In the genomic region with DNA sequence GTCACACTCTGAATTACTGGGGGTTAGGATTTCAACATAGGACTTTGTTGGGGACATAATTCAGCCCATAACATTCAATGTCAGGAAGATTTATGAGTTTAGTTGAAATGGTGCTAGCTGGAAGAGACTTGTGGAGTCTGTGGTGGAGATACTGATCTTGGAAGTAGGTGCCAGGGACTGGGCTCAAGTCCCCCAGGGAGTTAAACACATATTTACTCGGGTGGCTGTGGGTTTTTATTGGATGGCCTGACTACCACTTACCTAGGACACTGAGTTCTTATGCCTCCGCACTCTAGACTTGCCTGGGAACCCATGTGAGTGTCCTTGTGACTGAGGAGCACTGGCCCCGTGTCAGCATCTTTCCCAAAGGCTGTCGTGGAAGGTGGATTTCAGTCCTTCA, we compare ENCODE assay signal across 25 cellular contexts.
DNase-seq lines count a peak whose midpoint lies in the region; ATAC-seq, FAIRE-seq and TF ChIP-seq lines count a peak whose summit lies in the region.
"Had no signal": no experiment of that assay in that cellular context is flagged by ENCODE, and none has a peak within 500 bp of the region (broad histone marks: within the 10 kb centered on the region; RNA-seq: fewer than 3 reads in every experiment).

No MANE protein-coding gene starts in this region.

- intact Hi-C loops in PC-3 (cut with micrococcal nuclease) (no loop called here), HepG2 (cut with micrococcal nuclease; ENCODE audit: unreplicated experiment) (no loop called here)

- CTCF ChIA-PET in PC-3 (lab: Charles Lee) (no interaction called here), HepG2 (lab: Yijun Ruan, JAX; ENCODE audit: low intra/inter-chr PET ratio, low total read pairs) (no interaction called here)

- no peak for TF ChIP-seq POLR2A in suprapubic skin (IDR thresholded peaks at IDR 0.05)
- no peak for TF ChIP-seq POLR2A in HepG2 (IDR thresholded peaks at IDR 0.05; ENCODE audit: insufficient read depth in 1 of 2, low read depth in 2 of 2, low read length in 2 of 2)

- H2AFZ ChIP-seq in PC-3 (ENCODE audit: low read length) (no peak overlapping the region), HepG2 (ENCODE audit: low read length) (no peak overlapping the region)

- DNase-seq in GM03348 (ENCODE audit: low spot score) (peak; percentile 17), PC-3 (peak; percentile 28), islet precursor cell (peak; percentile 71), suprapubic skin (ENCODE audit: low spot score in 2 of 2) (no peak), T-helper 9 cell (no peak), HepG2 (ENCODE audit: low spot score) (no peak), NCI-H187 treated with DMSO at 0.1 percent for 48 hours (lab: John Stamatoyannopoulos, UW) (no peak)
- DNase-seq: activated CD4-positive, CD25-positive, alpha-beta regulatory T cell treated with anti-CD3 and anti-CD28 coated beads, Interleukin-2, amount 50 U/mL, for 72 hours; activated CD8-positive, alpha-beta memory T cell treated with anti-CD3 and anti-CD28 coated beads, Interleukin-2, amount 10 ng/mL, durations not matched to agents 7 days and 5 days; activated gamma-delta T cell; CD4-positive, CD25-positive, alpha-beta regulatory T cell; cortex of kidney; Kasumi-1; NCI-H1436 treated with DMSO at 0.1 percent for 48 hours; NCI-H2227 treated with DMSO at 0.1 percent for 48 hours; NK-92 treated with Interleukin-12 subunit alpha and Interleukin-12 subunit beta, amount 100 ng/mL, for 24 hours; nucleus accumbens; Right ventricle myocardium superior; stimulated activated CD4-positive, alpha-beta T cell treated with anti-CD3 and anti-CD28 coated beads, Interleukin-4, amount 100 ng/mL, for 1 hour; transverse colon had no signal

- no peak overlapping the region for H3K4me3 ChIP-seq in PC-3 (ENCODE audit: low read length)
- H3K4me3 ChIP-seq in suprapubic skin, result no peak overlapping the region
- no peak overlapping the region for H3K4me3 ChIP-seq in HepG2 (replicated peaks in 1 of 3; ENCODE audit: insufficient read depth in 1 of 3, low read depth in 2 of 3, low read length in 3 of 3)
- H3K4me3 ChIP-seq: transverse colon had no signal

- no TSS peak for BruUV-seq in PC-3 (replicated peaks; lab: Mats Ljungman, UMichigan)
- no TSS peak for BruUV-seq in HepG2 (replicated peaks; lab: Mats Ljungman, UMichigan)

- H3K27ac ChIP-seq in PC-3 (ENCODE audit: low read length) (peak overlapping the region; percentile 62), suprapubic skin (peak overlapping the region; percentile 51), HepG2 (ENCODE audit: extremely low read length, insufficient read depth, low read length) (no peak overlapping the region)
- H3K27ac ChIP-seq: transverse colon had no signal

- H3K9ac ChIP-seq in PC-3 (ENCODE audit: low read length), result no peak overlapping the region
- H3K9ac ChIP-seq in HepG2 (ENCODE audit: insufficient read depth, low read depth, low read length), result no peak overlapping the region

- H3K79me2 ChIP-seq in PC-3 (ENCODE audit: low read length), result no peaks in the 10 kb centered on the region
- no peaks in the 10 kb centered on the region for H3K79me2 ChIP-seq in HepG2 (ENCODE audit: insufficient read depth, low read length)

- H3K9me2 ChIP-seq in PC-3 (replicated peaks; ENCODE audit: low read length), result no peaks in the 10 kb centered on the region

- TF ChIP-seq EP300 in suprapubic skin (IDR thresholded peaks at IDR 0.05) (no peak), HepG2 (IDR thresholded peaks at IDR 0.05; ENCODE audit: low read depth in 2 of 2, low read length in 2 of 2) (no peak), HepG2 (CRISPR knock-in tag; IDR thresholded peaks at IDR 0.05; ENCODE audit: borderline replicate concordance) (no peak)

- in situ Hi-C loops in HepG2 (cut with HindIII; ENCODE audit: extremely low pct_ligation_motif_present, low pct_unique_long_range_greater_than_20kb), result loop anchor here (10.0 to 25.0 kb wide), 3 partner anchors 270 to 668 kb away; no protein-coding TSS in a partner anchor

- H3K36me3 ChIP-seq in PC-3 (ENCODE audit: low read depth, low read length), result no peaks in the 10 kb centered on the region
- H3K36me3 ChIP-seq in suprapubic skin, result no peaks in the 10 kb centered on the region
- no peaks in the 10 kb centered on the region for H3K36me3 ChIP-seq in HepG2 (replicated peaks in 1 of 2; ENCODE audit: control insufficient read depth in 1 of 2, insufficient read depth in 2 of 2, low read length in 2 of 2)
- H3K36me3 ChIP-seq: transverse colon had no signal

- H3K4me2 ChIP-seq in PC-3 (ENCODE audit: low read length) (no peak overlapping the region), HepG2 (ENCODE audit: low read depth, low read length) (no peak overlapping the region)

- ATAC-seq in PC-3 (peak; percentile 5; the same call in 1 of the 2 replicates), HepG2 (no peak), GM21717 (IDR thresholded peaks at IDR 0.05; ENCODE audit: unreplicated experiment) (no peak)
- ATAC-seq: activated CD8-positive, alpha-beta memory T cell treated with anti-CD3 and anti-CD28 coated beads, Interleukin-2, amount 10 ng/mL, durations not matched to agents 7 days and 5 days; left lobe of liver had no signal

- no peak for TF ChIP-seq RAD21 in HepG2 (CRISPR knock-in tag; IDR thresholded peaks at IDR 0.05)

- H4K20me1 ChIP-seq in PC-3 (ENCODE audit: low read length) (no peaks in the 10 kb centered on the region), HepG2 (ENCODE audit: insufficient read depth, low read length) (no peaks in the 10 kb centered on the region)

- POLR2A ChIA-PET in PC-3 (lab: Charles Lee; ENCODE audit: unreplicated experiment) (no interaction called here), HepG2 (lab: Yijun Ruan, JAX) (no interaction called here)

- H3K9me3 ChIP-seq in PC-3 (ENCODE audit: low read length), result no peaks in the 10 kb centered on the region
- no peaks in the 10 kb centered on the region for H3K9me3 ChIP-seq in suprapubic skin
- H3K9me3 ChIP-seq in HepG2 (ENCODE audit: low read length), result no peaks in the 10 kb centered on the region
- H3K9me3 ChIP-seq: transverse colon had no signal

- no peaks in the 10 kb centered on the region for H3F3A ChIP-seq in PC-3 (ENCODE audit: low read length, unreplicated experiment)

- H3K4me1 ChIP-seq in PC-3 (ENCODE audit: insufficient read depth, low read length) (peaks cover 49% of the 10 kb centered on the region), suprapubic skin (peaks cover 19% of the 10 kb centered on the region), HepG2 (ENCODE audit: insufficient read depth, low read length) (no peaks in the 10 kb centered on the region)

- 36% methylated on average over 4 of the region's 4 CpGs for WGBS in suprapubic skin
- WGBS in HepG2 (ENCODE audit: low lambda C conversion rate), result 0% methylated on average over 4 of the region's 4 CpGs

- no peak for FAIRE-seq in HepG2 (lab: Jason Lieb, UNC)
- FAIRE-seq: endothelial cell of umbilical vein, frontal cortex, H54 had no signal

- H3K27me3 ChIP-seq in PC-3 (ENCODE audit: low read length), result no peaks in the 10 kb centered on the region
- H3K27me3 ChIP-seq in suprapubic skin, result no peaks in the 10 kb centered on the region
- peaks cover 0 to 26% of the 10 kb centered on the region in 2 experiments; a peak in 4 of 5 replicates for H3K27me3 ChIP-seq in HepG2 (ENCODE audit: control insufficient read depth in 1 of 2, insufficient read depth in 2 of 2, low read length in 2 of 2)
- H3K27me3 ChIP-seq: transverse colon had no signal

- TF ChIP-seq CTCF in PC-3 (conservative IDR thresholded peaks at IDR 0.05; ENCODE audit: low read depth, low read length) (no peak), suprapubic skin (IDR thresholded peaks at IDR 0.05) (no peak), HepG2 (CRISPR knock-in tag; IDR thresholded peaks at IDR 0.05) (no peak)

TF ChIP-seq in HepG2, 621 proteins besides CTCF, POLR2A, EP300 and RAD21:
- no peak for TF ChIP-seq ZIK1 (CRISPR knock-in tag; IDR thresholded peaks at IDR 0.05; ENCODE audit: borderline replicate concordance, low read depth)
- TF ChIP-seq MATR3 (CRISPR knock-in tag; IDR thresholded peaks at IDR 0.05), result no peak
- TF ChIP-seq FOXC1 (CRISPR knock-in tag; IDR thresholded peaks at IDR 0.05; ENCODE audit: borderline replicate concordance), result no peak
- TF ChIP-seq ZNF496 (CRISPR knock-in tag; IDR thresholded peaks at IDR 0.05; ENCODE audit: insufficient replicate concordance), result no peak
- no peak for TF ChIP-seq MXD4 (CRISPR knock-in tag; IDR thresholded peaks at IDR 0.05)
- TF ChIP-seq, protein P1, sequence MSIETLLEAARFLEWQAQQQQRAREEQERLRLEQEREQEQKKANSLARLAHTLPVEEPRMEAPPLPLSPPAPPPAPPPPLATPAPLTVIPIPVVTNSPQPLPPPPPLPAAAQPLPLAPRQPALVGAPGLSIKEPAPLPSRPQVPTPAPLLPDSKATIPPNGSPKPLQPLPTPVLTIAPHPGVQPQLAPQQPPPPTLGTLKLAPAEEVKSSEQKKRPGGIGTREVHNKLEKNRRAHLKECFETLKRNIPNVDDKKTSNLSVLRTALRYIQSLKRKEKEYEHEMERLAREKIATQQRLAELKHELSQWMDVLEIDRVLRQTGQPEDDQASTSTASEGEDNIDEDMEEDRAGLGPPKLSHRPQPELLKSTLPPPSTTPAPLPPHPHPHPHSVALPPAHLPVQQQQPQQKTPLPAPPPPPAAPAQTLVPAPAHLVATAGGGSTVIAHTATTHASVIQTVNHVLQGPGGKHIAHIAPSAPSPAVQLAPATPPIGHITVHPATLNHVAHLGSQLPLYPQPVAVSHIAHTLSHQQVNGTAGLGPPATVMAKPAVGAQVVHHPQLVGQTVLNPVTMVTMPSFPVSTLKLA (IDR thresholded peaks at IDR 0.05), result no peak
- no peak for TF ChIP-seq RFXANK (CRISPR knock-in tag; IDR thresholded peaks at IDR 0.05)
- TF ChIP-seq, protein P2, sequence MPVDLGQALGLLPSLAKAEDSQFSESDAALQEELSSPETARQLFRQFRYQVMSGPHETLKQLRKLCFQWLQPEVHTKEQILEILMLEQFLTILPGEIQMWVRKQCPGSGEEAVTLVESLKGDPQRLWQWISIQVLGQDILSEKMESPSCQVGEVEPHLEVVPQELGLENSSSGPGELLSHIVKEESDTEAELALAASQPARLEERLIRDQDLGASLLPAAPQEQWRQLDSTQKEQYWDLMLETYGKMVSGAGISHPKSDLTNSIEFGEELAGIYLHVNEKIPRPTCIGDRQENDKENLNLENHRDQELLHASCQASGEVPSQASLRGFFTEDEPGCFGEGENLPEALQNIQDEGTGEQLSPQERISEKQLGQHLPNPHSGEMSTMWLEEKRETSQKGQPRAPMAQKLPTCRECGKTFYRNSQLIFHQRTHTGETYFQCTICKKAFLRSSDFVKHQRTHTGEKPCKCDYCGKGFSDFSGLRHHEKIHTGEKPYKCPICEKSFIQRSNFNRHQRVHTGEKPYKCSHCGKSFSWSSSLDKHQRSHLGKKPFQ (CRISPR knock-in tag; IDR thresholded peaks at IDR 0.05; ENCODE audit: insufficient replicate concordance), result no peak

Comparison
In these comparisons a context has a peak if more than half of its experiments do, and no peak if none do; other contexts are left out.
1. DNase-seq: peak in GM03348 (single experiment), PC-3 (single experiment) and islet precursor cell (single experiment); none in suprapubic skin (0 of 2), T-helper 9 cell (single experiment), HepG2 (single experiment) and NCI-H187 treated with DMSO at 0.1 percent for 48 hours (single experiment).